1 cellular context compared by ENCODE assay signal in the genomic region with DNA sequence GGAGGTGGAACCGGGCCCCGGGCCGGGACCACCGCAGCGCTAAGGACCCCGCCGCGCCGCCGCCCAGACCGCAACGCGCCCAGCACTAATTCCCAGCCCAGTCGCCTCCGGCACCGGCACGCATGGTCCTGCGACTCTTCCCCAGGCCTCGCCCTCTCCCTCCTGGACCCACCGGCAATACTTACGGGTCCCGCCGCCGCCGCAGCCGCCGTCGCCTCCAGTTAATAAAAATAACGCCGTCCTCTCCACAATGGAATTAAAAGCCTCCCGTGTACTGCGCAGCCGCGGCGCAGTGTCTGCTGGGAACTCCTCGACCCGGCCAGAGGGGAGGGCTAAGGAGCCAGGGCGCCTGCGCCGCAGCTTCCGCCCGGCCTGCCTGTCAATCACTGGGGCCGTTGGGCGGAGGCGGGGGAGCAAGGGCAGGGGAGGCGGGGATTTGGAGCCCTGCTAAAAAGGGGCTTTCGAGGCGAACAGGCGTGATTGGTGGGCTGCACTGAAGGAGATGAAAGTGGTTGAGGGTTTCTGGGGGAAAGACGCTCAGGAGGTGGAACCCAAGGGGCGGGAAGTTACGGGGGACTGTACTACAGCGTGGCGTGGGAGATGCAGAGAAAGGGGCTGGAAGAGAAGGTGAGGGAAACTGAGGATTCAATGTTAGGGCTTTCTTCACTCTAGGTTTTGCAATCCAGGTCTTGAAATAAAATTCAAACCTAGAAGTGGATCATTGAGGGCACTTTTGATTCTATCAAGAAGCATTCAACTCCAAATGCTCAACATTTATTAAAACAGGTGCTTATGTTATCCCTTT.
TF ChIP-seq lines count a peak whose summit lies in the region.

A gene with protein sequence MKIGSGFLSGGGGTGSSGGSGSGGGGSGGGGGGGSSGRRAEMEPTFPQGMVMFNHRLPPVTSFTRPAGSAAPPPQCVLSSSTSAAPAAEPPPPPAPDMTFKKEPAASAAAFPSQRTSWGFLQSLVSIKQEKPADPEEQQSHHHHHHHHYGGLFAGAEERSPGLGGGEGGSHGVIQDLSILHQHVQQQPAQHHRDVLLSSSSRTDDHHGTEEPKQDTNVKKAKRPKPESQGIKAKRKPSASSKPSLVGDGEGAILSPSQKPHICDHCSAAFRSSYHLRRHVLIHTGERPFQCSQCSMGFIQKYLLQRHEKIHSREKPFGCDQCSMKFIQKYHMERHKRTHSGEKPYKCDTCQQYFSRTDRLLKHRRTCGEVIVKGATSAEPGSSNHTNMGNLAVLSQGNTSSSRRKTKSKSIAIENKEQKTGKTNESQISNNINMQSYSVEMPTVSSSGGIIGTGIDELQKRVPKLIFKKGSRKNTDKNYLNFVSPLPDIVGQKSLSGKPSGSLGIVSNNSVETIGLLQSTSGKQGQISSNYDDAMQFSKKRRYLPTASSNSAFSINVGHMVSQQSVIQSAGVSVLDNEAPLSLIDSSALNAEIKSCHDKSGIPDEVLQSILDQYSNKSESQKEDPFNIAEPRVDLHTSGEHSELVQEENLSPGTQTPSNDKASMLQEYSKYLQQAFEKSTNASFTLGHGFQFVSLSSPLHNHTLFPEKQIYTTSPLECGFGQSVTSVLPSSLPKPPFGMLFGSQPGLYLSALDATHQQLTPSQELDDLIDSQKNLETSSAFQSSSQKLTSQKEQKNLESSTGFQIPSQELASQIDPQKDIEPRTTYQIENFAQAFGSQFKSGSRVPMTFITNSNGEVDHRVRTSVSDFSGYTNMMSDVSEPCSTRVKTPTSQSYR (minus strand): TSS at position 276 of the 805 bp plus-strand sequence. CDS start 331 bp downstream, outside the sequence.

TF ChIP-seq in GM12878, 131 proteins besides CTCF, POLR2A, EP300 and RAD21 (continued from another document):
- TF ChIP-seq, protein P1, sequence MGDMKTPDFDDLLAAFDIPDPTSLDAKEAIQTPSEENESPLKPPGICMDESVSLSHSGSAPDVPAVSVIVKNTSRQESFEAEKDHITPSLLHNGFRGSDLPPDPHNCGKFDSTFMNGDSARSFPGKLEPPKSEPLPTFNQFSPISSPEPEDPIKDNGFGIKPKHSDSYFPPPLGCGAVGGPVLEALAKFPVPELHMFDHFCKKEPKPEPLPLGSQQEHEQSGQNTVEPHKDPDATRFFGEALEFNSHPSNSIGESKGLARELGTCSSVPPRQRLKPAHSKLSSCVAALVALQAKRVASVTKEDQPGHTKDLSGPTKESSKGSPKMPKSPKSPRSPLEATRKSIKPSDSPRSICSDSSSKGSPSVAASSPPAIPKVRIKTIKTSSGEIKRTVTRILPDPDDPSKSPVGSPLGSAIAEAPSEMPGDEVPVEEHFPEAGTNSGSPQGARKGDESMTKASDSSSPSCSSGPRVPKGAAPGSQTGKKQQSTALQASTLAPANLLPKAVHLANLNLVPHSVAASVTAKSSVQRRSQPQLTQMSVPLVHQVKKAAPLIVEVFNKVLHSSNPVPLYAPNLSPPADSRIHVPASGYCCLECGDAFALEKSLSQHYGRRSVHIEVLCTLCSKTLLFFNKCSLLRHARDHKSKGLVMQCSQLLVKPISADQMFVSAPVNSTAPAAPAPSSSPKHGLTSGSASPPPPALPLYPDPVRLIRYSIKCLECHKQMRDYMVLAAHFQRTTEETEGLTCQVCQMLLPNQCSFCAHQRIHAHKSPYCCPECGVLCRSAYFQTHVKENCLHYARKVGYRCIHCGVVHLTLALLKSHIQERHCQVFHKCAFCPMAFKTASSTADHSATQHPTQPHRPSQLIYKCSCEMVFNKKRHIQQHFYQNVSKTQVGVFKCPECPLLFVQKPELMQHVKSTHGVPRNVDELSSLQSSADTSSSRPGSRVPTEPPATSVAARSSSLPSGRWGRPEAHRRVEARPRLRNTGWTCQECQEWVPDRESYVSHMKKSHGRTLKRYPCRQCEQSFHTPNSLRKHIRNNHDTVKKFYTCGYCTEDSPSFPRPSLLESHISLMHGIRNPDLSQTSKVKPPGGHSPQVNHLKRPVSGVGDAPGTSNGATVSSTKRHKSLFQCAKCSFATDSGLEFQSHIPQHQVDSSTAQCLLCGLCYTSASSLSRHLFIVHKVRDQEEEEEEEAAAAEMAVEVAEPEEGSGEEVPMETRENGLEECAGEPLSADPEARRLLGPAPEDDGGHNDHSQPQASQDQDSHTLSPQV (IDR thresholded peaks at IDR 0.05) = no peak
- no peak for TF ChIP-seq SREBF2 (IDR thresholded peaks at IDR 0.05; ENCODE audit: low read length)
